9 cellular contexts compared by ENCODE assay signal in the genomic region with DNA sequence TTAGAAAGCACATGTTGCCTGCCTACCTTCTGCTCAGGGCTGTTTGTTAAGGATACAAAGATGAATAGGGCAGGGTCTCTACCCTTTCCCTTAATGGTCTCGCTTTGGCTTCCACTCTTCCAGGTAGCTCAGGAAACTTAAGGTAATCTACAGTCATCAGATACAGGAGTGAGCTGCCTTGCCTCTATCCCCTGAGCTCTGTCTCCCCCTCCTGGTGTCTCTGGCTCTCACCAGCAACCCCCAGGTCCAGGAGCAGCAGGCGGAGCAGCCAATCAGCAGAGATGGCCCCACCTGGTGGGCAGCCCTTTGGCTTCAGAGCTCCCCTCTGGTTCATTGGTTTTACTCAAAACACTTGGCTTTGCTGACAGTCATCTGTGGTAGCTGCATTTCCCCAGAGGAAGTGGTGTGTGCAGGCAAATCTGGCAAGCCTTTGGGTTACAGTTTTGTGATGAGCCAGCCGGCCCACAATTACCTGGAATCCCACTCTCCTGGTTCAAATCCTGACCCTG. TPM values are rescaled to one million over a fixed set of nuclear protein-coding genes. Genes with fewer than 3 reads are reported as not detected.
DNase-seq lines count a peak whose midpoint lies in the region; ATAC-seq and TF ChIP-seq lines count a peak whose summit lies in the region.
"Had no signal": no experiment of that assay in that cellular context is flagged by ENCODE, and none has a peak within 500 bp of the region (broad histone marks: within the 10 kb centered on the region; RNA-seq: fewer than 3 reads in every experiment).

No MANE protein-coding gene starts in this region.

- H3K4me1 ChIP-seq in mucosa of descending colon (ENCODE audit: low read depth), result no peaks in the 10 kb centered on the region

- H3K27me3 Mint-ChIP-seq in endothelial cell (ENCODE audit: unreplicated experiment), result peaks cover 5% of the 10 kb centered on the region
- H3K27me3 Mint-ChIP-seq: dendritic cell treated with granulocyte-macrophage colony-stimulating factor and Interleukin-4, amounts not matched to agents 40 ng/mL and 50 ng/mL, for 4 days had no signal

- peaks cover 12% of the 10 kb centered on the region for H3K4me1 Mint-ChIP-seq in endothelial cell (ENCODE audit: unreplicated experiment)

- no peaks in the 10 kb centered on the region for H3K36me3 ChIP-seq in mucosa of descending colon (ENCODE audit: low read depth)

- H3K4me3 ChIP-seq in HL-60 (replicated peaks; ENCODE audit: insufficient read depth, low read length) (no peak overlapping the region), mucosa of descending colon (no peak overlapping the region)

- no peak overlapping the region for H3K27ac Mint-ChIP-seq in endothelial cell (ENCODE audit: unreplicated experiment)
- H3K27ac Mint-ChIP-seq: dendritic cell treated with granulocyte-macrophage colony-stimulating factor and Interleukin-4, amounts not matched to agents 40 ng/mL and 50 ng/mL, for 4 days had no signal

- no peaks in the 10 kb centered on the region for H3K9me3 ChIP-seq in mucosa of descending colon

- no peaks in the 10 kb centered on the region for H3K36me3 Mint-ChIP-seq in endothelial cell (ENCODE audit: low read depth, unreplicated experiment)

- no peak overlapping the region for H3K4me3 Mint-ChIP-seq in endothelial cell (ENCODE audit: unreplicated experiment)
- H3K4me3 Mint-ChIP-seq: dendritic cell treated with granulocyte-macrophage colony-stimulating factor and Interleukin-4, amounts not matched to agents 40 ng/mL and 50 ng/mL, for 4 days had no signal

- ATAC-seq in GM21381 (IDR thresholded peaks at IDR 0.05; ENCODE audit: unreplicated experiment), result peak; percentile 97
- peak; percentile 92 for ATAC-seq in mucosa of descending colon

- intact Hi-C loops in mucosa of descending colon (cut with DNase I, micrococcal nuclease), result loop anchor here (1.0 to 10.0 kb wide), 3 partner anchors 80 to 164 kb away; no protein-coding TSS in a partner anchor

- peak; percentile 94 for TF ChIP-seq CTCF in HL-60 (IDR thresholded peaks at IDR 0.05; ENCODE audit: insufficient read depth, low read length)
- peak; percentile 56 for TF ChIP-seq CTCF in endothelial cell (IDR thresholded peaks at IDR 0.05; ENCODE audit: unreplicated experiment)
- TF ChIP-seq CTCF in mucosa of descending colon (IDR thresholded peaks at IDR 0.05), result peak; percentile 56

- no peaks in the 10 kb centered on the region for H3K9me3 Mint-ChIP-seq in endothelial cell (ENCODE audit: unreplicated experiment)
- H3K9me3 Mint-ChIP-seq: dendritic cell treated with granulocyte-macrophage colony-stimulating factor and Interleukin-4, amounts not matched to agents 40 ng/mL and 50 ng/mL, for 4 days had no signal

- no peaks in the 10 kb centered on the region for H3K27me3 ChIP-seq in HL-60 (ENCODE audit: insufficient read depth, poor library complexity, severe bottlenecking)

- H3K27ac ChIP-seq in HL-60 (replicated peaks), result no peak overlapping the region

- DNase-seq in D341Med (ENCODE audit: low spot score) (peak; percentile 92), HL-60 (ENCODE audit: low read depth in 1 of 2, low spot score in 1 of 2) (peak; percentile 64 to 87), NOMO-1 treated with DMSO at 0.1 percent for 48 hours (lab: John Stamatoyannopoulos, UW; ENCODE audit: unreplicated experiment) (peak; percentile 86), endothelial cell (ENCODE audit: low spot score) (peak; percentile 89), mucosa of descending colon (peak; percentile 82 to 87 (median 83))
- peak; percentile 67 to 74 for DNase-seq in activated CD8-positive, alpha-beta memory T cell treated with anti-CD3 and anti-CD28 coated beads for 4 hours (ENCODE audit: low read depth in 2 of 2)
- peak; percentile 88 for DNase-seq in stimulated activated CD8-positive, alpha-beta memory T cell treated with anti-CD3 and anti-CD28 coated beads, Interleukin-4, amount 100 ng/mL, for 48 hours

RNA-seq across cellular contexts. Expression of gene CX3CR1, which starts 8.5 kb away (rescaled TPM):
- total RNA-seq in endothelial cell (ENCODE audit: unreplicated experiment) (4.2 TPM), mucosa of descending colon (under 1 TPM; 0.67 to 0.94 (median 0.70) TPM)

RNA-seq across cellular contexts. Expression of gene CCR8, which starts 41.2 kb away (rescaled TPM):
- total RNA-seq in endothelial cell (ENCODE audit: unreplicated experiment) (not detected), mucosa of descending colon (under 1 TPM in 1 of 3 donors, not detected in 2; 0.36 TPM)
